In genomic region chr2:172279843-172280242, GRCh38 we compare ENCODE assay signal across 16 cellular contexts.
DNase-seq lines count a peak whose midpoint lies in the region; ATAC-seq and TF ChIP-seq lines count a peak whose summit lies in the region.
"Had no signal": no experiment of that assay in that cellular context is flagged by ENCODE, and none has a peak within 500 bp of the region (broad histone marks: within the 10 kb centered on the region; RNA-seq: fewer than 3 reads in every experiment).

No MANE protein-coding gene starts in this region.

- no peak overlapping the region for H3K27ac Mint-ChIP-seq in MCF 10A (ENCODE audit: low read depth, unreplicated experiment)
- H3K27ac Mint-ChIP-seq: CD4-positive, alpha-beta T cell had no signal

- POLR2A ChIA-PET in MCF 10A (lab: Yijun Ruan, JAX): interaction anchor here (0.5 to 5.5 kb wide), 6 partner anchors 27 to 149 kb away, joined by 3 to 35 read pairs (median 8); partner anchors contain the start of gene ITGA6

- no peaks in the 10 kb centered on the region for H3K27me3 ChIP-seq in breast epithelium
- H3K27me3 ChIP-seq in sigmoid colon: no peaks in the 10 kb centered on the region

- H3K4me1 ChIP-seq in breast epithelium (no peaks in the 10 kb centered on the region), sigmoid colon (peaks cover 0 to 4% (median 1%) of the 10 kb centered on the region in 4 donors)
- H3K4me1 ChIP-seq: A549 had no signal

- no TSS peak for BruUV-seq in MCF 10A (replicated peaks; lab: Mats Ljungman, UMichigan)

- TF ChIP-seq EP300 in sigmoid colon (IDR thresholded peaks at IDR 0.05): no peak

- peak; percentile 66 for DNase-seq in MCF 10A (ENCODE audit: unreplicated experiment)
- no peak for DNase-seq in breast epithelium (ENCODE audit: low spot score in 2 of 2)
- peak; percentile 27 for DNase-seq in NCI-H69 (lab: John Stamatoyannopoulos, UW)
- peak; percentile 31 for DNase-seq in dermis blood vessel endothelial cell
- no peak for DNase-seq in sigmoid colon
- no peak for DNase-seq in stimulated activated CD4-positive, alpha-beta T cell treated with anti-CD3 and anti-CD28 coated beads, Interleukin-4, amount 100 ng/mL, for 1 hour
- DNase-seq: CD4-positive, alpha-beta T cell; GOT3; NCI-H146; NCI-H2107; NCI-H226; NCI-H526; SHP77 treated with DMSO at 0.1 percent for 48 hours had no signal

- no peak for ATAC-seq in GM21717 (IDR thresholded peaks at IDR 0.05; ENCODE audit: unreplicated experiment)
- ATAC-seq: A549, Panc1 had no signal

- intact Hi-C loops in MCF 10A (cut with micrococcal nuclease): loop anchor here (1.0 to 10.0 kb wide), 4 partner anchors 48 to 185 kb away; partner anchors contain the start of gene ITGA6
- intact Hi-C loops in breast epithelium (cut with DNase I; ENCODE audit: low total_unique reads): no loop called here
- intact Hi-C loops in sigmoid colon (cut with DNase I): no loop called here

- CTCF ChIA-PET in MCF 10A (lab: Yijun Ruan, JAX): interaction anchor here (0.7 to 7.3 kb wide), 7 partner anchors 25 to 182 kb away, joined by 3 to 54 read pairs (median 4); no protein-coding TSS in a partner anchor

- peak; percentile 11 for TF ChIP-seq CTCF in MCF 10A (IDR thresholded peaks at IDR 0.05; ENCODE audit: unreplicated experiment)
- TF ChIP-seq CTCF in breast epithelium (IDR thresholded peaks at IDR 0.05): no peak
- TF ChIP-seq CTCF in sigmoid colon (IDR thresholded peaks at IDR 0.05): no peak

- no peaks in the 10 kb centered on the region for H3K27me3 Mint-ChIP-seq in MCF 10A (ENCODE audit: insufficient read depth, unreplicated experiment)
- H3K27me3 Mint-ChIP-seq: CD4-positive, alpha-beta T cell had no signal

- H3K9me3 ChIP-seq in breast epithelium: no peaks in the 10 kb centered on the region
- H3K9me3 ChIP-seq in sigmoid colon: no peaks in the 10 kb centered on the region

- no peaks in the 10 kb centered on the region for H3K36me3 Mint-ChIP-seq in MCF 10A (ENCODE audit: insufficient read depth, unreplicated experiment)

- H3K27ac ChIP-seq in breast epithelium: no peak overlapping the region
- no peak overlapping the region for H3K27ac ChIP-seq in sigmoid colon
- H3K27ac ChIP-seq: A549 had no signal

- H3K4me1 Mint-ChIP-seq in MCF 10A (ENCODE audit: insufficient read depth, unreplicated experiment): peaks cover 25% of the 10 kb centered on the region

- H3K4me3 ChIP-seq in breast epithelium: no peak overlapping the region
- no peak overlapping the region for H3K4me3 ChIP-seq in sigmoid colon
- H3K4me3 ChIP-seq: A549 had no signal

- H3K36me3 ChIP-seq in breast epithelium: no peaks in the 10 kb centered on the region
- no peaks in the 10 kb centered on the region for H3K36me3 ChIP-seq in sigmoid colon

- H3K9me3 Mint-ChIP-seq in MCF 10A (ENCODE audit: unreplicated experiment): no peaks in the 10 kb centered on the region
- H3K9me3 Mint-ChIP-seq: CD4-positive, alpha-beta T cell had no signal

- TF ChIP-seq POLR2A in breast epithelium (IDR thresholded peaks at IDR 0.05): no peak
- TF ChIP-seq POLR2A in sigmoid colon (IDR thresholded peaks at IDR 0.05): no peak

- H3K4me3 Mint-ChIP-seq in MCF 10A (ENCODE audit: unreplicated experiment): no peak overlapping the region
- H3K4me3 Mint-ChIP-seq: CD4-positive, alpha-beta T cell had no signal

Comparison
In these comparisons a context has a peak if more than half of its experiments do, and no peak if none do; other contexts are left out.
1. DNase-seq: peak in MCF 10A (single experiment), NCI-H69 (single experiment) and dermis blood vessel endothelial cell (single experiment); none in breast epithelium (0 of 2), sigmoid colon (single experiment) and stimulated activated CD4-positive, alpha-beta T cell treated with anti-CD3 and anti-CD28 coated beads, Interleukin-4, amount 100 ng/mL, for 1 hour (single experiment).